ENCODE assay signal across 31 cellular contexts in the genomic region with DNA sequence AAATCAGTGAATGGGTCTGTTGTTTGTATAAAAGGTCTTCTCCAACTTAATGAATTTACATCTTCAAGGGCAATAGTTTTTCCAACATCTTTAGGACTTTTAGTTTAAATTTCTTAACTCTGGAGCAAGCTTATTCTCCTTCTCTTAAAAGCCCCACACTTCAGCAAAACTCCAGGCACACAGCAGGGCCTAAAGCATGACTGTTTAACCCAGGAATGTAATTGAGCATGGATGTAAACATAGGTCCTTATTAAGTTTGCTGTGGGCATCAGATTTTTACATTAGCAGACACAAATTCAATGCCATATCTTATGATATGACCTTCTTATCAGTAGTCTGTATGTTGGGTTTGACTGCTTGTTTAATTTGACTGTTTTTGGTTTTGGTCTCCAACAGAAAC.
"Had no signal": no experiment of that assay in that cellular context is flagged by ENCODE, and none has a peak within 500 bp of the region (broad histone marks: within the 10 kb centered on the region; RNA-seq: fewer than 3 reads in every experiment).

No MANE protein-coding gene starts in this region.

- DNase-seq: activated CD4-positive, alpha-beta memory T cell treated with anti-CD3 and anti-CD28 coated beads for 36 hours; activated CD4-positive, alpha-beta T cell treated with anti-CD3 and anti-CD28 coated beads for 36 hours; activated CD4-positive, alpha-beta T cell treated with anti-CD3 and anti-CD28 coated beads, Interleukin-2, amount 10 ng/mL, durations not matched to agents 24 days and 14 days; activated CD4-positive, CD25-positive, alpha-beta regulatory T cell; activated CD4-positive, CD25-positive, alpha-beta regulatory T cell treated with anti-CD3 and anti-CD28 coated beads, Interleukin-2, amount 50 U/mL, for 72 hours; activated CD8-positive, alpha-beta memory T cell treated with anti-CD3 and anti-CD28 coated beads, Interleukin-2, amount 10 ng/mL, durations not matched to agents 7 days and 5 days; activated CD8-positive, alpha-beta memory T cell treated with anti-CD3 and anti-CD28 coated beads, Interleukin-2, amount 50 U/mL, for 4 hours; activated CD8-positive, alpha-beta T cell treated with anti-CD3 and anti-CD28 coated beads, Interleukin-2, amount 10 ng/mL, durations not matched to agents 7 days and 5 days; activated effector memory CD4-positive, alpha-beta T cell treated with anti-CD3 and anti-CD28 coated beads, Interleukin-2, amount 50 U/mL, for 16 hours; activated naive CD4-positive, alpha-beta T cell treated with anti-CD3 and anti-CD28 coated beads for 36 hours; activated naive CD8-positive, alpha-beta T cell treated with anti-CD3 and anti-CD28 coated beads for 36 hours; activated naive CD8-positive, alpha-beta T cell treated with anti-CD3 and anti-CD28 coated beads, Interleukin-2, amount 50 U/mL, for 24 hours; activated T-cell treated with anti-CD3 and anti-CD28 coated beads, Interleukin-2, amount 50 U/mL, for 1 hour; activated T-cell treated with anti-CD3 and anti-CD28 coated beads, Interleukin-2, amount 50 U/mL, for 48 hours; amygdala; aorta; central memory CD4-positive, alpha-beta T cell; cerebellar nuclear complex; dorsolateral prefrontal cortex; effector memory CD4-positive, alpha-beta T cell; endodermal cell; foreskin melanocyte; T-helper 1 cell; T-helper 17 cell; T1000 had no signal

- H3K27ac ChIP-seq: adrenal gland, breast epithelium, cardiac muscle cell, coronary artery, dorsolateral prefrontal cortex, gastroesophageal sphincter had no signal

- H3K4me1 ChIP-seq: breast epithelium had no signal

- H3K4me3 ChIP-seq: adrenal gland, breast epithelium, cardiac muscle cell, coronary artery, dorsolateral prefrontal cortex, gastroesophageal sphincter had no signal

- H3K27me3 ChIP-seq: adrenal gland, breast epithelium, cardiac muscle cell, dorsolateral prefrontal cortex, gastroesophageal sphincter had no signal

- H3K36me3 ChIP-seq: breast epithelium had no signal

- ATAC-seq: activated CD4-positive, alpha-beta T cell treated with anti-CD3 and anti-CD28 coated beads for 36 hours; activated CD8-positive, alpha-beta memory T cell treated with anti-CD3 and anti-CD28 coated beads, Interleukin-2, amount 10 ng/mL, durations not matched to agents 7 days and 5 days; activated CD8-positive, alpha-beta T cell treated with anti-CD3 and anti-CD28 coated beads, Interleukin-2, amount 10 ng/mL, durations not matched to agents 7 days and 5 days; activated naive CD8-positive, alpha-beta T cell treated with anti-CD3 and anti-CD28 coated beads, Interleukin-2, amount 50 U/mL, for 24 hours; esophagus mucosa; gastroesophageal sphincter; T-helper 17 cell had no signal

- H3K9me3 ChIP-seq: adrenal gland, breast epithelium, gastroesophageal sphincter had no signal
